1 cellular context compared by ENCODE assay signal in genomic region chr17:2899911-2900310, GRCh38.
TF ChIP-seq lines count a peak whose summit lies in the region.

No MANE protein-coding gene starts in this region.

TF ChIP-seq in GM23338, 12 proteins besides CTCF, POLR2A, EP300 and RAD21 (continued from another document):
- TF ChIP-seq ZNF462 (CRISPR knock-in tag; IDR thresholded peaks at IDR 0.05) (no peak), POLR2AphosphoS5 (IDR thresholded peaks at IDR 0.05; ENCODE audit: low read depth) (no peak), EZH2 (IDR thresholded peaks at IDR 0.05; ENCODE audit: low read depth, unreplicated experiment) (no peak)
